22 cellular contexts compared by ENCODE assay signal in the genomic region with DNA sequence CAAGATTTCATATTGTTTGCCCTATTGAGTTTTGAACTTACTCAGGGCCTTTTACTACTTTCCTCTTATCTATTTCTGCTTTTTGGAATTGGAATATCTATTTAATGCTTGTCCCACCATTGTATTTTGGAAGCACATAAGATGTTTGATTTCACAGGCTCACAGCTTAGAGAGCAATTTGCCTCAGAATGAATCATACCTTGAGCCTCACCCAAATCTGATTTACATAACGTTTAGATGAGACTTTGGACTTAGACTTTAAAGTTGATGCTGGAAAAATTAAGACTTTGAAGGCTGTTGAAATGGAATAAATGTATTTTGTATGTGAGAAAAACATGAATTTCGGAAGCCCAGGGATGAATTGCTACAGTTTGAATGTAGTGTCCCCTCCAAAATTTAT.
"Had no signal": no experiment of that assay in that cellular context is flagged by ENCODE, and none has a peak within 500 bp of the region (broad histone marks: within the 10 kb centered on the region; RNA-seq: fewer than 3 reads in every experiment).

No MANE protein-coding gene starts in this region.

- H3K4me1 ChIP-seq: colonic mucosa, esophagus squamous epithelium, gastrocnemius medialis, heart right ventricle, left lung, lower lobe of right lung had no signal

- H3K27ac ChIP-seq: colonic mucosa, epithelial cell of prostate, esophagus squamous epithelium, gastrocnemius medialis, heart right ventricle, left lung, lower lobe of right lung had no signal

- ATAC-seq: effector memory CD8-positive, alpha-beta T cell; esophagus mucosa; gastrocnemius medialis; heart right ventricle; left lung; left ventricle myocardium superior; lower lobe of right lung had no signal

- H3K4me3 ChIP-seq: colonic mucosa, esophagus squamous epithelium, gastrocnemius medialis, heart right ventricle, left lung, lower lobe of right lung had no signal

- H3K27me3 ChIP-seq: colonic mucosa, esophagus squamous epithelium, gastrocnemius medialis, heart right ventricle, left lung had no signal

- H3K36me3 ChIP-seq: colonic mucosa, esophagus squamous epithelium, gastrocnemius medialis, heart right ventricle, left lung, lower lobe of right lung had no signal

- DNase-seq: colonic mucosa; cortex of kidney; effector CD8-positive, alpha-beta T cell; effector memory CD8-positive, alpha-beta T cell; endodermal cell; erythroblast; esophagus squamous epithelium; foreskin fibroblast; foreskin melanocyte; gastrocnemius medialis; glutamatergic neuron; head of caudate nucleus; heart right ventricle; islet precursor cell; kidney; kidney glomerular epithelial cell; left ventricle myocardium superior; lower lobe of right lung; mesenchymal stem cell had no signal

- H3K9me3 ChIP-seq: colonic mucosa, esophagus squamous epithelium, gastrocnemius medialis, heart right ventricle, left lung, lower lobe of right lung had no signal
